ENCODE assay signal across 25 cellular contexts in the genomic region with DNA sequence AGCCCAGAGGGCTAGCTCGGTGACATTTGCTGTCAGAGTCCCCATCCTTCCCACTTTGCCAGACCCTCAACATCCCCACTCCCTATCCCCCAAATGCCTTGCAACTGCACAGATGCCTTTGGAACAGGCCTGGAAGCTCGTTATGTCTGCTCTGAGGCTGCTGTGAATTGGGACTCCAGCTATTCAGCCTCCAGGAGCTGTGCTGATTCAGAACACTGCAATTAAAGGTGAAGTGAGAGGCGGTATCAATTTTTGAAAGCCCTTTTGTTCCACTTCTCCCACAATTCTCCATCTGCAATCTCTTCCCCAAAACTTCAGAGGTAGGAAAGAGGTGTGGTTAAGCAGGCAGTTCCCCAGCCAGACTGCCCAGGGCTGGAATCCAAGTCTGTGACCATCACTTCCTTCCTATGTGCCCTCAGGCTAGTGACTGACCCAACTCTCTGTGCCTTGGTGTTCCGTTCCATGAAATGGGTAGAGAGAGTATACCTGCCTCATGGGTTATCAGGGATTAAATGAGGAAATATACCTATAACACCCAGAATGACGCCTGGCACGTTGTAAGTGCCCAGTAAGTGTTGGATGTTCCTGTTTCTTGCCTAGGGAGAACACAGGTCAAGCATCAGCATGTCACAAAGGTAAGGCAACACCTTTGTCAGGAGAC. TPM values are rescaled to one million over a fixed set of nuclear protein-coding genes. Genes with fewer than 3 reads are reported as not detected.
"Had no signal": no experiment of that assay in that cellular context is flagged by ENCODE, and none has a peak within 500 bp of the region (broad histone marks: within the 10 kb centered on the region; RNA-seq: fewer than 3 reads in every experiment).

No MANE protein-coding gene starts in this region.

- H3K36me3 ChIP-seq: ascending aorta, gastroesophageal sphincter, vagina, WERI-Rb-1 had no signal

- H3K4me1 ChIP-seq: ascending aorta, vagina had no signal

- DNase-seq: activated CD4-positive, alpha-beta T cell treated with anti-CD3 and anti-CD28 coated beads, Interleukin-2, amount 10 ng/mL, durations not matched to agents 7 days and 5 days; activated CD4-positive, CD25-positive, alpha-beta regulatory T cell treated with anti-CD3 and anti-CD28 coated beads, Interleukin-2, amount 50 U/mL, for 72 hours; activated CD8-positive, alpha-beta T cell treated with anti-CD3 and anti-CD28 coated beads for 36 hours; activated T-cell treated with anti-CD3 and anti-CD28 coated beads, Interleukin-2, amount 50 U/mL, for 1 hour; cerebellar nuclear complex; effector memory CD4-positive, alpha-beta T cell; heart right ventricle; left colon; mesenchymal stem cell; posterior cingulate gyrus; small intestine; stimulated activated naive B cell treated with anti-CD40 and anti-IgM and Interleukin-4, amounts not matched to agents 10 μg/mL and 1 μg/mL and 100 μg/mL, for 72 hours; T-helper 1 cell; trophoblast cell; WERI-Rb-1 had no signal

- H3K9me3 ChIP-seq: ascending aorta, esophagus muscularis mucosa, gastroesophageal sphincter, heart right ventricle, vagina had no signal

- H3K27me3 Mint-ChIP-seq: activated CD8-positive, alpha-beta T cell treated with anti-CD3 and anti-CD28 coated beads for 36 hours; activated T-helper 17 cell treated with anti-CD3 and anti-CD28 coated beads, Interleukin-2, amount 50 U/mL, for 72 hours; dendritic cell treated with granulocyte-macrophage colony-stimulating factor and Interleukin-4, amounts not matched to agents 40 ng/mL and 50 ng/mL, for 4 days; stimulated activated naive B cell treated with anti-CD40 and anti-IgM and Interleukin-4, amounts not matched to agents 10 μg/mL and 1 μg/mL and 100 μg/mL, for 72 hours had no signal

- ATAC-seq: activated CD8-positive, alpha-beta T cell treated with anti-CD3 and anti-CD28 coated beads for 36 hours; activated naive CD4-positive, alpha-beta T cell treated with anti-CD3 and anti-CD28 coated beads, Interleukin-2, amount 50 U/mL, for 72 hours; activated T-helper 17 cell treated with anti-CD3 and anti-CD28 coated beads, Interleukin-2, amount 50 U/mL, for 72 hours; gastroesophageal sphincter; left colon; sciatic nerve; stimulated activated naive B cell treated with anti-CD40 and anti-IgM and Interleukin-4, amounts not matched to agents 10 μg/mL and 1 μg/mL and 100 μg/mL, for 72 hours had no signal

- H3K4me3 ChIP-seq: ascending aorta, gastroesophageal sphincter had no signal

- H3K27ac ChIP-seq: ascending aorta, esophagus muscularis mucosa, gastroesophageal sphincter, vagina, WERI-Rb-1 had no signal

- H3K9me3 Mint-ChIP-seq: activated CD4-positive, alpha-beta T cell treated with anti-CD3 and anti-CD28 coated beads, Interleukin-2, amount 10 ng/mL, durations not matched to agents 7 days and 5 days; activated CD8-positive, alpha-beta T cell treated with anti-CD3 and anti-CD28 coated beads for 36 hours; activated naive CD4-positive, alpha-beta T cell treated with anti-CD3 and anti-CD28 coated beads, Interleukin-2, amount 50 U/mL, for 72 hours; activated T-helper 17 cell treated with anti-CD3 and anti-CD28 coated beads, Interleukin-2, amount 50 U/mL, for 72 hours; dendritic cell treated with granulocyte-macrophage colony-stimulating factor and Interleukin-4, amounts not matched to agents 40 ng/mL and 50 ng/mL, for 4 days; stimulated activated naive B cell treated with anti-CD40 and anti-IgM and Interleukin-4, amounts not matched to agents 10 μg/mL and 1 μg/mL and 100 μg/mL, for 72 hours had no signal

- H3K4me1 Mint-ChIP-seq: activated CD4-positive, alpha-beta T cell treated with anti-CD3 and anti-CD28 coated beads, Interleukin-2, amount 10 ng/mL, durations not matched to agents 7 days and 5 days; activated T-helper 17 cell treated with anti-CD3 and anti-CD28 coated beads, Interleukin-2, amount 50 U/mL, for 72 hours; stimulated activated naive B cell treated with anti-CD40 and anti-IgM and Interleukin-4, amounts not matched to agents 10 μg/mL and 1 μg/mL and 100 μg/mL, for 72 hours had no signal

- H3K4me3 Mint-ChIP-seq: activated CD4-positive, alpha-beta T cell treated with anti-CD3 and anti-CD28 coated beads, Interleukin-2, amount 10 ng/mL, durations not matched to agents 7 days and 5 days; activated CD8-positive, alpha-beta T cell treated with anti-CD3 and anti-CD28 coated beads for 36 hours; activated T-helper 17 cell treated with anti-CD3 and anti-CD28 coated beads, Interleukin-2, amount 50 U/mL, for 72 hours; dendritic cell treated with granulocyte-macrophage colony-stimulating factor and Interleukin-4, amounts not matched to agents 40 ng/mL and 50 ng/mL, for 4 days; stimulated activated naive B cell treated with anti-CD40 and anti-IgM and Interleukin-4, amounts not matched to agents 10 μg/mL and 1 μg/mL and 100 μg/mL, for 72 hours had no signal

- H3K27me3 ChIP-seq: ascending aorta, esophagus muscularis mucosa, gastroesophageal sphincter, heart right ventricle, vagina had no signal

- H3K36me3 Mint-ChIP-seq: activated naive CD4-positive, alpha-beta T cell treated with anti-CD3 and anti-CD28 coated beads, Interleukin-2, amount 50 U/mL, for 72 hours; stimulated activated naive B cell treated with anti-CD40 and anti-IgM and Interleukin-4, amounts not matched to agents 10 μg/mL and 1 μg/mL and 100 μg/mL, for 72 hours had no signal

- H3K27ac Mint-ChIP-seq: activated CD4-positive, alpha-beta T cell treated with anti-CD3 and anti-CD28 coated beads, Interleukin-2, amount 10 ng/mL, durations not matched to agents 7 days and 5 days; activated CD8-positive, alpha-beta T cell treated with anti-CD3 and anti-CD28 coated beads for 36 hours; activated naive CD4-positive, alpha-beta T cell treated with anti-CD3 and anti-CD28 coated beads, Interleukin-2, amount 50 U/mL, for 72 hours; activated T-helper 17 cell treated with anti-CD3 and anti-CD28 coated beads, Interleukin-2, amount 50 U/mL, for 72 hours; dendritic cell treated with granulocyte-macrophage colony-stimulating factor and Interleukin-4, amounts not matched to agents 40 ng/mL and 50 ng/mL, for 4 days; stimulated activated naive B cell treated with anti-CD40 and anti-IgM and Interleukin-4, amounts not matched to agents 10 μg/mL and 1 μg/mL and 100 μg/mL, for 72 hours had no signal

RNA-seq across cellular contexts. Expression of a gene that starts 17.5 kb away (rescaled TPM):
- total RNA-seq: activated CD4-positive, alpha-beta T cell treated with anti-CD3 and anti-CD28 coated beads, Interleukin-2, amount 10 ng/mL, durations not matched to agents 7 days and 5 days; activated CD8-positive, alpha-beta T cell treated with anti-CD3 and anti-CD28 coated beads for 36 hours; activated naive CD4-positive, alpha-beta T cell treated with anti-CD3 and anti-CD28 coated beads, Interleukin-2, amount 50 U/mL, for 72 hours had no signal
- polyA plus RNA-seq: keratinocyte, neural cell had no signal
